In the genomic region with DNA sequence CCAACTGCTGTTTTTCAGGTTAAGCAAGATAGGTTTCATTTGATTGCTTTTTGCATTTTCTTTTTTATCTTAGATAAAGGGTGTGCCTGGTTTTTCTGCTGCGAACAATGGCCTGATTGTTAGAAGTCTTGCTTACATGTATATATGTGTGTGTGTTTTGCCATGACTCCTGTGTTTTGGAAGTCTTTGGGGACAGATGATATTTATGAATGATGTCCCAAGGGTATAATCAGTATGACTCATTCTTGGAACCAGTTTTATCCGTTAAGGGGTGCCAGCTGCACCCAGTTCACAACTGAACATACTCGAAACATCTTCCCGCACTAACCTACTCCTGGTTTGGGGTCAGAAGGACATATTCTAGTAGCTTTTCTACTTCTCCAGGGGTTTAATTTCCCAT, we compare ENCODE assay signal across 13 cellular contexts.
DNase-seq lines count a peak whose midpoint lies in the region; ATAC-seq and TF ChIP-seq lines count a peak whose summit lies in the region.
"Had no signal": no experiment of that assay in that cellular context is flagged by ENCODE, and none has a peak within 500 bp of the region (broad histone marks: within the 10 kb centered on the region; RNA-seq: fewer than 3 reads in every experiment).

No MANE protein-coding gene starts in this region.

- H3K4me1 ChIP-seq in SJCRH30 (peaks cover 26% of the 10 kb centered on the region), esophagus squamous epithelium (peaks cover 0 to 59% (median 15%) of the 10 kb centered on the region in 3 donors), smooth muscle cell (ENCODE audit: low read depth) (no peaks in the 10 kb centered on the region), Karpas-422 (ENCODE audit: low read length) (peaks cover 5% of the 10 kb centered on the region; the same call in 1 of the 2 replicates)

- POLR2A ChIA-PET in activated CD4-positive, alpha-beta T cell treated with anti-CD3 and anti-CD28 coated beads for 36 hours (lab: Charles Lee) = interaction anchor here (1.0 kb wide), 1 partner anchor 32 kb away, joined by 5 read pairs; no protein-coding TSS in a partner anchor

- H3K27me3 ChIP-seq in SJCRH30 (no peaks in the 10 kb centered on the region), esophagus squamous epithelium (no peaks in the 10 kb centered on the region), smooth muscle cell (ENCODE audit: low read depth) (no peaks in the 10 kb centered on the region), Karpas-422 (ENCODE audit: low read length) (no peaks in the 10 kb centered on the region; the same call in 1 of the 2 replicates)
- H3K27me3 ChIP-seq: brain microvascular endothelial cell had no signal

- H3K9me2 ChIP-seq in Karpas-422 (replicated peaks; ENCODE audit: insufficient read depth, low read length) = no peaks in the 10 kb centered on the region

- H3K36me3 Mint-ChIP-seq in activated CD4-positive, alpha-beta T cell treated with anti-CD3 and anti-CD28 coated beads for 36 hours (ENCODE audit: low read depth) = peaks cover 7% of the 10 kb centered on the region

- H3K4me3 Mint-ChIP-seq in activated CD4-positive, alpha-beta T cell treated with anti-CD3 and anti-CD28 coated beads for 36 hours = no peak overlapping the region

- peaks cover 22% of the 10 kb centered on the region for H3K4me1 Mint-ChIP-seq in activated CD4-positive, alpha-beta T cell treated with anti-CD3 and anti-CD28 coated beads for 36 hours

- no peaks in the 10 kb centered on the region for H3F3A ChIP-seq in smooth muscle cell (ENCODE audit: low read depth)

- DNase-seq in activated CD4-positive, alpha-beta T cell treated with anti-CD3 and anti-CD28 coated beads for 36 hours = no peak
- DNase-seq in activated CD4-positive, alpha-beta T cell treated with anti-CD3 and anti-CD28 coated beads, Interleukin-2, amount 50 U/mL, for 4 hours = no peak
- peak in 1 of 2 experiments; percentile 62 for DNase-seq in SJCRH30
- no peak for DNase-seq in esophagus squamous epithelium (lab: John Stamatoyannopoulos, UW)
- DNase-seq in smooth muscle cell (lab: John Stamatoyannopoulos, UW; ENCODE audit: unreplicated experiment) = no peak
- DNase-seq in middle frontal gyrus (ENCODE audit: extremely low spot score, low spot score) = no peak
- DNase-seq in AG20443 (ENCODE audit: low spot score) = no peak
- no peak for DNase-seq in Karpas-422
- DNase-seq: AML-193; brain microvascular endothelial cell; Kasumi-1; NCI-H69; stimulated activated CD4-positive, alpha-beta T cell treated with anti-CD3 and anti-CD28 coated beads, Interleukin-2, amount 100 ng/mL, for 24 hours had no signal

- H3K4me3 ChIP-seq in SJCRH30 (no peak overlapping the region), esophagus squamous epithelium (no peak overlapping the region), smooth muscle cell (no peak overlapping the region), Karpas-422 (ENCODE audit: low read length) (no peak overlapping the region)

- H3K9me3 Mint-ChIP-seq in activated CD4-positive, alpha-beta T cell treated with anti-CD3 and anti-CD28 coated beads for 36 hours (ENCODE audit: low read depth) = peaks cover 8% of the 10 kb centered on the region

- TF ChIP-seq CTCF in esophagus squamous epithelium (IDR thresholded peaks at IDR 0.05) (no peak), smooth muscle cell (IDR thresholded peaks at IDR 0.05; ENCODE audit: borderline replicate concordance, insufficient read depth, poor library complexity, severe bottlenecking) (no peak)

- H3K9ac ChIP-seq in smooth muscle cell (ENCODE audit: low read depth) = no peak overlapping the region
- H3K9ac ChIP-seq in Karpas-422 (ENCODE audit: low read length) = no peak overlapping the region

- H3K27ac ChIP-seq in SJCRH30 = peak overlapping the region; percentile 88
- H3K27ac ChIP-seq in esophagus squamous epithelium = peak overlapping the region; percentile 29 to 80 (median 68)
- peak overlapping the region; percentile 73 for H3K27ac ChIP-seq in smooth muscle cell (ENCODE audit: low read depth)
- no peak overlapping the region for H3K27ac ChIP-seq in Karpas-422 (ENCODE audit: low read length)

- no peaks in the 10 kb centered on the region; the same call in none of the 2 replicates for H3K9me3 ChIP-seq in SJCRH30 (replicated peaks)
- H3K9me3 ChIP-seq in esophagus squamous epithelium = no peaks in the 10 kb centered on the region
- no peaks in the 10 kb centered on the region for H3K9me3 ChIP-seq in smooth muscle cell (replicated peaks; ENCODE audit: low read depth)
- no peaks in the 10 kb centered on the region for H3K9me3 ChIP-seq in Karpas-422 (ENCODE audit: low read length)

- intact Hi-C loops in activated CD4-positive, alpha-beta T cell treated with anti-CD3 and anti-CD28 coated beads for 36 hours (cut with DNase I, micrococcal nuclease) = loop anchor here in 1 of 2 experiments (1.0 kb wide), 1 partner anchor 102 kb away; no protein-coding TSS in a partner anchor
- intact Hi-C loops in esophagus squamous epithelium (cut with DNase I) = no loop called here

- H3K27me3 Mint-ChIP-seq in activated CD4-positive, alpha-beta T cell treated with anti-CD3 and anti-CD28 coated beads for 36 hours = no peaks in the 10 kb centered on the region

- H3K79me2 ChIP-seq in smooth muscle cell (ENCODE audit: low read depth) (no peaks in the 10 kb centered on the region), Karpas-422 (ENCODE audit: low read length) (no peaks in the 10 kb centered on the region)

- peak; percentile 8 for ATAC-seq in activated CD4-positive, alpha-beta T cell treated with anti-CD3 and anti-CD28 coated beads for 36 hours

- H3K27ac Mint-ChIP-seq in activated CD4-positive, alpha-beta T cell treated with anti-CD3 and anti-CD28 coated beads for 36 hours = peak overlapping the region; percentile 76

- H4K20me1 ChIP-seq in smooth muscle cell (ENCODE audit: low read depth) (no peaks in the 10 kb centered on the region), Karpas-422 (ENCODE audit: insufficient read depth, low read depth, low read length) (no peaks in the 10 kb centered on the region)

- H3K4me2 ChIP-seq in smooth muscle cell (no peak overlapping the region), Karpas-422 (ENCODE audit: low read depth, low read length, poor library complexity, severe bottlenecking) (no peak overlapping the region)

- CTCF ChIA-PET in activated CD4-positive, alpha-beta T cell treated with anti-CD3 and anti-CD28 coated beads for 36 hours (lab: Charles Lee) = no interaction called here

- 52 to 57% methylated on average over 4 of the region's 4 CpGs for WGBS in esophagus squamous epithelium, 2 donors
- 90% methylated on average over 4 of the region's 4 CpGs for WGBS in smooth muscle cell (ENCODE audit: low lambda C conversion rate)

- H2AFZ ChIP-seq in smooth muscle cell (ENCODE audit: low read depth) = no peak overlapping the region
- no peak overlapping the region for H2AFZ ChIP-seq in Karpas-422 (ENCODE audit: low read length)

- no peaks in the 10 kb centered on the region for H3K36me3 ChIP-seq in SJCRH30
- no peaks in the 10 kb centered on the region for H3K36me3 ChIP-seq in esophagus squamous epithelium
- no peaks in the 10 kb centered on the region for H3K36me3 ChIP-seq in smooth muscle cell (ENCODE audit: low read depth)
- H3K36me3 ChIP-seq in Karpas-422 (ENCODE audit: insufficient read depth, low read length) = no peaks in the 10 kb centered on the region
- H3K36me3 ChIP-seq: brain microvascular endothelial cell had no signal

- TF ChIP-seq POLR2A in esophagus squamous epithelium (IDR thresholded peaks at IDR 0.05) = no peak
